11 cellular contexts compared by ENCODE assay signal in the genomic region with DNA sequence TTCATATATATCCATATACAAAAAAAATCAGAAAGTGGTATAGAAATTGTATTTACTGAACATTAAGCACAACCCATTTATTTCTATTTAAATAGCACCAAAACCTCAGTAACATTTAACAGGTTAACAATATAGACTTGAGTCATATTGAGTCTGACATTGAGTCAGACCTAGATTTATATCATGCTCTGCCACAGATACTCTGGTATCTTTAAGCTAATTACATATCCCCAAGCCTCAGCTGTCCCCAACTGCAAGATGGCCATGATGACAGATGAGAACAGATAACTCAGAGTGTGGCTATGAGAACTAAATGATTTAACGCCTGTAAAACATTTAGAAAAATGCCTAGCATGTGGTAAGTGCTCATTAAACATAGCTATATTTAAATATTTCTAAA. TPM values are rescaled to one million over a fixed set of nuclear protein-coding genes. Genes with fewer than 3 reads are reported as not detected.
DNase-seq lines count a peak whose midpoint lies in the region; ATAC-seq and TF ChIP-seq lines count a peak whose summit lies in the region.
"Had no signal": no experiment of that assay in that cellular context is flagged by ENCODE, and none has a peak within 500 bp of the region (broad histone marks: within the 10 kb centered on the region; RNA-seq: fewer than 3 reads in every experiment).

No MANE protein-coding gene starts in this region.

- no peak overlapping the region for H3K4me3 ChIP-seq in WERI-Rb-1 (ENCODE audit: low read depth, low read length)
- H3K4me3 ChIP-seq: neural progenitor cell had no signal

- peaks cover 13% of the 10 kb centered on the region for H3K9me3 Mint-ChIP-seq in activated CD4-positive, alpha-beta T cell treated with anti-CD3 and anti-CD28 coated beads, Interleukin-2, amount 10 ng/mL, durations not matched to agents 24 days and 14 days
- no peaks in the 10 kb centered on the region for H3K9me3 Mint-ChIP-seq in natural killer cell
- H3K9me3 Mint-ChIP-seq: neural progenitor cell had no signal

- ATAC-seq in GM21515 (IDR thresholded peaks at IDR 0.05; ENCODE audit: unreplicated experiment) (peak; percentile 51), HG03354 (IDR thresholded peaks at IDR 0.05; ENCODE audit: poor library complexity, severe bottlenecking, unreplicated experiment) (peak; percentile 79), natural killer cell (peak; percentile 42 to 62 (median 49))

- H3K27ac Mint-ChIP-seq in activated CD4-positive, alpha-beta T cell treated with anti-CD3 and anti-CD28 coated beads, Interleukin-2, amount 10 ng/mL, durations not matched to agents 24 days and 14 days, result no peak overlapping the region
- no peak overlapping the region for H3K27ac Mint-ChIP-seq in natural killer cell
- H3K27ac Mint-ChIP-seq: neural progenitor cell had no signal

- no peak overlapping the region for H3K27ac ChIP-seq in WERI-Rb-1
- H3K27ac ChIP-seq: neural progenitor cell had no signal

- H3K4me1 Mint-ChIP-seq in activated CD4-positive, alpha-beta T cell treated with anti-CD3 and anti-CD28 coated beads, Interleukin-2, amount 10 ng/mL, durations not matched to agents 24 days and 14 days, result peaks cover 34% of the 10 kb centered on the region
- H3K4me1 Mint-ChIP-seq in natural killer cell, result peaks cover 0 to 9% of the 10 kb centered on the region in 2 donors

- peaks cover 4% of the 10 kb centered on the region for H3K36me3 Mint-ChIP-seq in activated CD4-positive, alpha-beta T cell treated with anti-CD3 and anti-CD28 coated beads, Interleukin-2, amount 10 ng/mL, durations not matched to agents 24 days and 14 days (ENCODE audit: low read depth)
- H3K36me3 Mint-ChIP-seq in natural killer cell, result no peaks in the 10 kb centered on the region
- H3K36me3 Mint-ChIP-seq: neural progenitor cell had no signal

- H3K4me3 Mint-ChIP-seq in activated CD4-positive, alpha-beta T cell treated with anti-CD3 and anti-CD28 coated beads, Interleukin-2, amount 10 ng/mL, durations not matched to agents 24 days and 14 days, result peak overlapping the region; percentile 55
- no peak overlapping the region for H3K4me3 Mint-ChIP-seq in natural killer cell
- H3K4me3 Mint-ChIP-seq: neural progenitor cell had no signal

- H3K36me3 ChIP-seq in WERI-Rb-1, result no peaks in the 10 kb centered on the region
- H3K36me3 ChIP-seq: neural progenitor cell had no signal

- no peaks in the 10 kb centered on the region for H3K27me3 Mint-ChIP-seq in activated CD4-positive, alpha-beta T cell treated with anti-CD3 and anti-CD28 coated beads, Interleukin-2, amount 10 ng/mL, durations not matched to agents 24 days and 14 days
- H3K27me3 Mint-ChIP-seq in natural killer cell (ENCODE audit: low read depth in 2 of 2), result no peaks in the 10 kb centered on the region

- DNase-seq in activated CD4-positive, alpha-beta T cell treated with anti-CD3 and anti-CD28 coated beads, Interleukin-2, amount 10 ng/mL, durations not matched to agents 24 days and 14 days, result peak; percentile 73
- no peak for DNase-seq in activated CD4-positive, alpha-beta T cell treated with anti-CD3 and anti-CD28 coated beads, Interleukin-2, amount 50 U/mL, for 48 hours
- no peak for DNase-seq in natural killer cell
- no peak for DNase-seq in ureter (ENCODE audit: low spot score)
- DNase-seq in WERI-Rb-1, result no peak
- no peak for DNase-seq in HK-2 (ENCODE audit: unreplicated experiment)
- DNase-seq: cortex of kidney, IMR-90 had no signal

- TF ChIP-seq CTCF in natural killer cell (IDR thresholded peaks at IDR 0.05) (no peak), WERI-Rb-1 (IDR thresholded peaks at IDR 0.05; ENCODE audit: low read depth, low read length) (no peak)

- H3K9me3 ChIP-seq in WERI-Rb-1 (ENCODE audit: severe bottlenecking), result no peaks in the 10 kb centered on the region

- intact Hi-C loops in activated CD4-positive, alpha-beta T cell treated with anti-CD3 and anti-CD28 coated beads, Interleukin-2, amount 10 ng/mL, durations not matched to agents 24 days and 14 days (cut with micrococcal nuclease), result loop anchor here (1.0 to 5.0 kb wide), 8 partner anchors 13 to 173 kb away; no protein-coding TSS in a partner anchor
- intact Hi-C loops in natural killer cell (cut with micrococcal nuclease), result loop anchor here (1.0 to 5.0 kb wide), 4 partner anchors 39 to 77 kb away; a partner anchor contains a TSS

- H3K27me3 ChIP-seq in WERI-Rb-1 (ENCODE audit: insufficient read depth, low read depth, severe bottlenecking), result no peaks in the 10 kb centered on the region
- H3K27me3 ChIP-seq: neural progenitor cell had no signal

RNA-seq across cellular contexts. Expression of a gene that starts 40.3 kb away (rescaled TPM):
- total RNA-seq in activated CD4-positive, alpha-beta T cell treated with anti-CD3 and anti-CD28 coated beads, Interleukin-2, amount 10 ng/mL, durations not matched to agents 24 days and 14 days, result 279 and 285 TPM in 2 replicates
- total RNA-seq in natural killer cell (100 to 1,000 TPM in 2 of 3 donors, 10 to 100 TPM in 1; 66.5 to 248 (median 124) TPM), ureter (0.31 TPM)
- total RNA-seq: IMR-90 had no signal

Comparison
In these comparisons a context has a peak if more than half of its experiments do, and no peak if none do; other contexts are left out.
1. RNA of a gene that starts 40.3 kb away (total RNA-seq): 279 to 285 TPM in activated CD4-positive, alpha-beta T cell treated with anti-CD3 and anti-CD28 coated beads, Interleukin-2, amount 10 ng/mL, durations not matched to agents 24 days and 14 days and 66.5 to 248 TPM in natural killer cell; 0.31 TPM in ureter (single experiment); every median in the first group is over 10 times any median in the second.
2. Peak in every context shown above with its lines, with median percentiles within 50 percentile points of each other: ATAC-seq.